20 cellular contexts compared by ENCODE assay signal in the genomic region with DNA sequence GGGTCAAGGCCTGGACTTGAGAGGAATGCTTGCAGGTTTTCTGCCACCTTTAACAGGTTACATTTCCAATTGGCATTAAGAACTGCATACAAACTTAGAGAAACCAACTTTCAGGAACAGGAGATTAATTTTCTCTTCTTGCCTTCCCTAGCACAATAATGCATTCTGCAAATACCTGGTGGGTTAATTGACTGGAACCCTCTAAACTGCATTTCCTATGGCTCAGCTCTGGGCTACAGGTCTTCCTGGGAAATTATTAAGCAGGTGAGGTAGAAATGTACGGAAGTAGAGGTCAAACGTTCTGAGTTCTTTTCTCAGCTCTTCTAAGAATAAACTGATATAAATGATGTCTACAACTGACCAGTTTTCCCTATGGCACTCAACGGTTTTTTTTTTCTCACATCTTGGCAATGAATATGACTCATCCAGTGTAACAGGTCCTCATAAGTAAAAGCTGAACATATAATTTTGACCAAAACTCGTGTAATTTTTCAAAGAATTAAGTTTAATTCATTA.
DNase-seq lines count a peak whose midpoint lies in the region; FAIRE-seq and TF ChIP-seq lines count a peak whose summit lies in the region.
"Had no signal": no experiment of that assay in that cellular context is flagged by ENCODE, and none has a peak within 500 bp of the region (broad histone marks: within the 10 kb centered on the region; RNA-seq: fewer than 3 reads in every experiment).

No MANE protein-coding gene starts in this region.

- H3K27me3 ChIP-seq in astrocyte (ENCODE audit: insufficient read depth, low read length) (no peaks in the 10 kb centered on the region), smooth muscle cell (ENCODE audit: low read depth) (no peaks in the 10 kb centered on the region), hepatocyte (no peaks in the 10 kb centered on the region)
- H3K27me3 ChIP-seq: BE2C had no signal

- H3K9me2 ChIP-seq in hepatocyte (replicated peaks; ENCODE audit: insufficient read depth), result no peaks in the 10 kb centered on the region

- no peak overlapping the region for H3K27ac ChIP-seq in astrocyte (ENCODE audit: low read depth, low read length)
- no peak overlapping the region for H3K27ac ChIP-seq in kidney (ENCODE audit: low read depth in 2 of 2, low read length in 2 of 2)
- peak overlapping the region; percentile 60 for H3K27ac ChIP-seq in smooth muscle cell (ENCODE audit: low read depth)
- H3K27ac ChIP-seq in hepatocyte, result no peak overlapping the region
- H3K27ac ChIP-seq: GM23248 had no signal

- peaks cover 2% of the 10 kb centered on the region for H3K36me3 Mint-ChIP-seq in astrocyte (ENCODE audit: low read depth, unreplicated experiment)
- H3K36me3 Mint-ChIP-seq: CD4-positive, CD25-positive, alpha-beta regulatory T cell; CD8-positive, alpha-beta memory T cell had no signal

- intact Hi-C loops in kidney (cut with DNase I), result no loop called here

- H3K27me3 Mint-ChIP-seq in astrocyte (ENCODE audit: low read depth, unreplicated experiment), result peaks cover 7% of the 10 kb centered on the region
- H3K27me3 Mint-ChIP-seq: CD4-positive, CD25-positive, alpha-beta regulatory T cell had no signal

- 83% methylated on average over 4 of the region's 4 CpGs for WGBS in smooth muscle cell (ENCODE audit: low lambda C conversion rate)
- WGBS in hepatocyte (ENCODE audit: low lambda C conversion rate, missing lambda C conversion rate), result 83% methylated on average over 4 of the region's 4 CpGs

- H3K4me3 ChIP-seq in astrocyte (ENCODE audit: insufficient read depth, low read depth, low read length) (no peak overlapping the region), kidney (ENCODE audit: low read length in 2 of 2) (no peak overlapping the region), smooth muscle cell (no peak overlapping the region), hepatocyte (no peak overlapping the region)
- H3K4me3 ChIP-seq: GM23248, HAP-1 had no signal

- no peaks in the 10 kb centered on the region for H3F3A ChIP-seq in smooth muscle cell (ENCODE audit: low read depth)

- no peak for TF ChIP-seq CTCF in astrocyte (IDR thresholded peaks at IDR 0.05; ENCODE audit: insufficient read depth, low read depth, low read length)
- no peak for TF ChIP-seq CTCF in kidney (IDR thresholded peaks at IDR 0.05; ENCODE audit: borderline replicate concordance, extremely low read depth, insufficient read depth)
- no peak for TF ChIP-seq CTCF in smooth muscle cell (IDR thresholded peaks at IDR 0.05; ENCODE audit: borderline replicate concordance, insufficient read depth, poor library complexity, severe bottlenecking)
- TF ChIP-seq CTCF in hepatocyte (IDR thresholded peaks at IDR 0.05; ENCODE audit: poor library complexity), result no peak

- peak overlapping the region; percentile 19 for H3K27ac Mint-ChIP-seq in astrocyte (ENCODE audit: unreplicated experiment)
- H3K27ac Mint-ChIP-seq: CD4-positive, CD25-positive, alpha-beta regulatory T cell; CD8-positive, alpha-beta memory T cell had no signal

- H3K4me1 ChIP-seq in astrocyte (ENCODE audit: insufficient read depth, low read length), result no peaks in the 10 kb centered on the region
- peaks cover 15 to 25% of the 10 kb centered on the region in 2 donors for H3K4me1 ChIP-seq in kidney (ENCODE audit: control insufficient read depth in 1 of 2, insufficient read depth in 1 of 2, low read depth in 1 of 2, low read length in 2 of 2)
- H3K4me1 ChIP-seq in smooth muscle cell (ENCODE audit: low read depth), result no peaks in the 10 kb centered on the region
- H3K4me1 ChIP-seq in hepatocyte (ENCODE audit: insufficient read depth), result no peaks in the 10 kb centered on the region

- no peak overlapping the region for H3K4me3 Mint-ChIP-seq in astrocyte (ENCODE audit: unreplicated experiment)
- H3K4me3 Mint-ChIP-seq: CD4-positive, CD25-positive, alpha-beta regulatory T cell; CD8-positive, alpha-beta memory T cell had no signal

- no peaks in the 10 kb centered on the region for H3K36me3 ChIP-seq in astrocyte (ENCODE audit: insufficient read depth, low read length)
- no peaks in the 10 kb centered on the region for H3K36me3 ChIP-seq in kidney (ENCODE audit: control insufficient read depth in 1 of 2, insufficient read depth in 2 of 2, low read length in 2 of 2)
- no peaks in the 10 kb centered on the region for H3K36me3 ChIP-seq in smooth muscle cell (ENCODE audit: low read depth)
- H3K36me3 ChIP-seq in hepatocyte (replicated peaks; ENCODE audit: insufficient read depth, low read depth), result no peaks in the 10 kb centered on the region
- H3K36me3 ChIP-seq: BE2C, HAP-1 had no signal

- H3K9me3 Mint-ChIP-seq in astrocyte (ENCODE audit: unreplicated experiment), result no peaks in the 10 kb centered on the region
- H3K9me3 Mint-ChIP-seq: CD8-positive, alpha-beta memory T cell had no signal

- H3K9ac ChIP-seq in astrocyte (ENCODE audit: low read length) (no peak overlapping the region), kidney (ENCODE audit: low read length in 2 of 2) (no peak overlapping the region), smooth muscle cell (ENCODE audit: low read depth) (no peak overlapping the region)
- H3K9ac ChIP-seq: GM23248 had no signal

- H4K20me1 ChIP-seq in astrocyte (ENCODE audit: insufficient read depth, low read length) (no peaks in the 10 kb centered on the region), smooth muscle cell (ENCODE audit: low read depth) (no peaks in the 10 kb centered on the region), hepatocyte (ENCODE audit: insufficient read depth, poor library complexity, severe bottlenecking) (no peaks in the 10 kb centered on the region)

- H3K4me2 ChIP-seq in astrocyte (ENCODE audit: low read length), result no peak overlapping the region
- H3K4me2 ChIP-seq in smooth muscle cell, result no peak overlapping the region
- no peak overlapping the region for H3K4me2 ChIP-seq in hepatocyte

- H3K9me3 ChIP-seq in astrocyte (ENCODE audit: insufficient read depth, low read depth, low read length) (no peaks in the 10 kb centered on the region), kidney (ENCODE audit: control insufficient read depth in 1 of 2, low read length in 2 of 2) (no peaks in the 10 kb centered on the region), smooth muscle cell (replicated peaks; ENCODE audit: low read depth) (no peaks in the 10 kb centered on the region), hepatocyte (ENCODE audit: low read depth) (no peaks in the 10 kb centered on the region)
- H3K9me3 ChIP-seq: BE2C, HAP-1 had no signal

- H3K79me2 ChIP-seq in astrocyte (ENCODE audit: insufficient read depth, low read length) (no peaks in the 10 kb centered on the region), smooth muscle cell (ENCODE audit: low read depth) (no peaks in the 10 kb centered on the region), hepatocyte (no peaks in the 10 kb centered on the region)

- H3K4me1 Mint-ChIP-seq in astrocyte (ENCODE audit: low read depth, unreplicated experiment), result peaks cover 14% of the 10 kb centered on the region
- H3K4me1 Mint-ChIP-seq: CD4-positive, CD25-positive, alpha-beta regulatory T cell; CD8-positive, alpha-beta memory T cell had no signal

- H2AFZ ChIP-seq in astrocyte (ENCODE audit: low read depth, low read length), result no peak overlapping the region
- H2AFZ ChIP-seq in smooth muscle cell (ENCODE audit: low read depth), result no peak overlapping the region
- no peak overlapping the region for H2AFZ ChIP-seq in hepatocyte
- H2AFZ ChIP-seq: GM23248 had no signal

- DNase-seq in astrocyte (ENCODE audit: low read depth), result no peak
- no peak for DNase-seq in kidney
- DNase-seq in left kidney (ENCODE audit: low read depth, low spot score), result peak; percentile 86
- DNase-seq in smooth muscle cell (lab: John Stamatoyannopoulos, UW; ENCODE audit: unreplicated experiment), result no peak
- DNase-seq in hepatocyte (ENCODE audit: low spot score), result no peak
- no peak for DNase-seq in NOMO-1 treated with dmso at 0.1 percent for 144 hours (lab: John Stamatoyannopoulos, UW; ENCODE audit: unreplicated experiment)
- no peak for DNase-seq in NCI-H82 treated with DMSO at 0.1 percent for 48 hours (lab: John Stamatoyannopoulos, UW; ENCODE audit: unreplicated experiment)
- no peak for DNase-seq in NCI-H2081 (lab: John Stamatoyannopoulos, UW)
- DNase-seq: ACHN; C1 segment of cervical spinal cord; CD4-positive, CD25-positive, alpha-beta regulatory T cell; CD8-positive, alpha-beta memory T cell; COR-L47; GM23248 had no signal

- FAIRE-seq in astrocyte (lab: Jason Lieb, UNC) (no peak), kidney (lab: Jason Lieb, UNC) (peak; percentile 49)
- FAIRE-seq: A204.1, D721Med, G401.6, GM12891 had no signal
